In the genomic region with DNA sequence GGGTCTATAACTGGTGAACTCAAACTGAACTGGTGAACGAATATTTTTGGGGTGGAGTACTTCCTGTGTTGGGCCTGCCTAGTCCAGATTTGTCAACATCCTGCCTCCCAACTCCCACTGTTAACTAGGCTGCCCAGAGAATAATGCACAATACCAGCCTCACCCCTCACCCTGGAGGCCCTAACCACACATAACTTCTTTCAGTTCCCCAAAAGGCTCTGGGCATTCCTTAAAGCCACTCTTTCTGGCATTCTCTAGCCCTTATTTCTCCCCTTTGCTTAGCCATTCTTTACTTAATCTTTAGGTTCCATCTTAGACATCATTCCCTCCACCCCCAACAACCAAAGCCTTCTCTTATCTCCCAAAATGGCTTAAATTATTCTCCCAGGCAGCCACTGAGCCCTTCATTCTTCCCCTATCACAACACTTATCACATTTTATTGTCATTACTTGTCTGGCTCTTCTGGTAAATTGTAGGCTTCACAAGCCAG, we compare ENCODE assay signal across 8 cellular contexts. TPM values are rescaled to one million over a fixed set of nuclear protein-coding genes. Genes with fewer than 3 reads are reported as not detected.
DNase-seq lines count a peak whose midpoint lies in the region; ATAC-seq and TF ChIP-seq lines count a peak whose summit lies in the region.

No MANE protein-coding gene starts in this region.

- peak overlapping the region; percentile 34 for H3K27ac ChIP-seq in skeletal muscle tissue (ENCODE audit: low read depth, low read length)
- no peak overlapping the region for H3K27ac ChIP-seq in Karpas-422 (ENCODE audit: low read length)

- ATAC-seq in GM21423 (IDR thresholded peaks at IDR 0.05; ENCODE audit: unreplicated experiment), result peak; percentile 77
- ATAC-seq in esophagus mucosa, result peak; percentile 62

- H3K4me2 ChIP-seq in Karpas-422 (ENCODE audit: low read depth, low read length, poor library complexity, severe bottlenecking), result no peak overlapping the region

- H3K4me1 ChIP-seq in skeletal muscle tissue (ENCODE audit: control insufficient read depth in 3 of 3, insufficient read depth in 3 of 3, low read length in 3 of 3) (no peaks in the 10 kb centered on the region), Karpas-422 (ENCODE audit: low read length) (no peaks in the 10 kb centered on the region)

- H3K36me3 ChIP-seq in skeletal muscle tissue (ENCODE audit: control insufficient read depth in 3 of 3, insufficient read depth in 3 of 3, low read length in 3 of 3) (no peaks in the 10 kb centered on the region), Karpas-422 (ENCODE audit: insufficient read depth, low read length) (no peaks in the 10 kb centered on the region)

- TF ChIP-seq CTCF in AG10803 (conservative IDR thresholded peaks at IDR 0.05; ENCODE audit: low read length), result no peak

- peak; percentile 54 for DNase-seq in AG10803 (ENCODE audit: low read depth)
- DNase-seq in RPMI7951 (ENCODE audit: low read depth), result peak; percentile 37
- no peak for DNase-seq in NCI-H1436 (lab: John Stamatoyannopoulos, UW)
- DNase-seq in DMS79 (lab: John Stamatoyannopoulos, UW), result no peak
- DNase-seq in Karpas-422, result no peak

- no peaks in the 10 kb centered on the region for H3K79me2 ChIP-seq in Karpas-422 (ENCODE audit: low read length)

- H2AFZ ChIP-seq in Karpas-422 (ENCODE audit: low read length), result no peak overlapping the region

- no peak overlapping the region for H3K4me3 ChIP-seq in AG10803 (ENCODE audit: low read length)
- no peak overlapping the region for H3K4me3 ChIP-seq in skeletal muscle tissue (ENCODE audit: low read length in 3 of 3)
- H3K4me3 ChIP-seq in Karpas-422 (ENCODE audit: low read length), result no peak overlapping the region

- H3K9ac ChIP-seq in skeletal muscle tissue (ENCODE audit: low read depth in 1 of 3, low read length in 3 of 3) (no peak overlapping the region), Karpas-422 (ENCODE audit: low read length) (no peak overlapping the region)

- no peaks in the 10 kb centered on the region for H3K9me2 ChIP-seq in Karpas-422 (replicated peaks; ENCODE audit: insufficient read depth, low read length)

- H3K27me3 ChIP-seq in skeletal muscle tissue (ENCODE audit: control insufficient read depth in 3 of 3, insufficient read depth in 3 of 3, low read length in 3 of 3), result no peaks in the 10 kb centered on the region
- no peaks in the 10 kb centered on the region for H3K27me3 ChIP-seq in Karpas-422 (ENCODE audit: low read length)

- no peaks in the 10 kb centered on the region for H4K20me1 ChIP-seq in Karpas-422 (ENCODE audit: insufficient read depth, low read depth, low read length)

- H3K9me3 ChIP-seq in skeletal muscle tissue (ENCODE audit: control insufficient read depth in 3 of 3, low read length in 3 of 3), result no peaks in the 10 kb centered on the region
- no peaks in the 10 kb centered on the region for H3K9me3 ChIP-seq in Karpas-422 (ENCODE audit: low read length)

RNA-seq across cellular contexts. Expression of a gene that starts 9.1 kb away (rescaled TPM):
- 257 and 259 TPM in 2 replicates for total RNA-seq in RPMI7951 (2014; rRNA removed; shearing (Covaris generic))
- total RNA-seq in esophagus mucosa, result 65.4 TPM
- 357 TPM for total RNA-seq in skeletal muscle tissue
- 82.3 and 116 TPM in 2 replicates for total RNA-seq in Karpas-422 (2014; rRNA removed; shearing (Covaris generic); ENCODE audit: low replicate concordance)

RNA-seq across cellular contexts. Expression of a gene that starts 23.3 kb away (rescaled TPM):
- total RNA-seq in RPMI7951 (2014; rRNA removed; shearing (Covaris generic)), result 6.4 and 7.4 TPM in 2 replicates
- total RNA-seq in esophagus mucosa, result 12.6 TPM
- total RNA-seq in skeletal muscle tissue, result 6.3 TPM
- total RNA-seq in Karpas-422 (2014; rRNA removed; shearing (Covaris generic); ENCODE audit: low replicate concordance), result 15.5 and 18.0 TPM in 2 replicates

Comparison
In these comparisons a context has a peak if more than half of its experiments do, and no peak if none do; other contexts are left out.
1. DNase-seq: peak in AG10803 (single experiment) and RPMI7951 (single experiment); none in NCI-H1436 (single experiment), DMS79 (single experiment) and Karpas-422 (single experiment).